1 cellular context compared by ENCODE assay signal in the genomic region with DNA sequence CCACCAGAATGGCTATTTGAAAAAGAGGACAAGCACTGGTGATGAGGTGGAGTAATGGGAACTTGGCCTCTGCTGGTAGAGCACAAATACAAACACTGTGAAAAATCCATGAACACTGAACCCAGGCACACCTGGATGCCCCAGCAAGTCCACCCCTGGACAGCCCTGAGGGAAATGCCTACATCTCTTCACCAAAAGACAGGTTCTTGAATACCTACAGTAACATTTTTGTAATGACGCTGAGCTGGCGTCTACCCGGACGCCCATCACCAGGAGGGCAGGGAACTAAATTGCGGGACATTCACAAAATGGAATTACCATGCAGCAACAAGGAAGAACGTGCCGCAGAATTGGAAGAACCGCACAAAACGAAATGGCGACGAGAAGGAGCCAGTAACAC.
TF ChIP-seq lines count a peak whose summit lies in the region.

No MANE protein-coding gene starts in this region.

TF ChIP-seq in IMR-90, 13 proteins besides CTCF, POLR2A, EP300 and RAD21:
- TF ChIP-seq, protein P1, sequence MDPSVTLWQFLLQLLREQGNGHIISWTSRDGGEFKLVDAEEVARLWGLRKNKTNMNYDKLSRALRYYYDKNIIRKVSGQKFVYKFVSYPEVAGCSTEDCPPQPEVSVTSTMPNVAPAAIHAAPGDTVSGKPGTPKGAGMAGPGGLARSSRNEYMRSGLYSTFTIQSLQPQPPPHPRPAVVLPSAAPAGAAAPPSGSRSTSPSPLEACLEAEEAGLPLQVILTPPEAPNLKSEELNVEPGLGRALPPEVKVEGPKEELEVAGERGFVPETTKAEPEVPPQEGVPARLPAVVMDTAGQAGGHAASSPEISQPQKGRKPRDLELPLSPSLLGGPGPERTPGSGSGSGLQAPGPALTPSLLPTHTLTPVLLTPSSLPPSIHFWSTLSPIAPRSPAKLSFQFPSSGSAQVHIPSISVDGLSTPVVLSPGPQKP (IDR thresholded peaks at IDR 0.05; ENCODE audit: borderline replicate concordance, low read depth, low read length), result no peak
- no peak for TF ChIP-seq RFX5 (IDR thresholded peaks at IDR 0.05; ENCODE audit: low read depth, low read length)
- TF ChIP-seq NFE2L2 (IDR thresholded peaks at IDR 0.05; ENCODE audit: low read depth, low read length), result no peak
- TF ChIP-seq SMC3 (IDR thresholded peaks at IDR 0.05; ENCODE audit: low read depth, low read length), result no peak
- no peak for TF ChIP-seq MAFK (IDR thresholded peaks at IDR 0.05; ENCODE audit: low read depth, low read length)
- no peak for TF ChIP-seq MXI1 (IDR thresholded peaks at IDR 0.05; ENCODE audit: borderline replicate concordance, low read depth, low read length)
- TF ChIP-seq CHD1 (IDR thresholded peaks at IDR 0.05; ENCODE audit: low read depth, low read length), result no peak
- TF ChIP-seq BHLHE40 (IDR thresholded peaks at IDR 0.05; ENCODE audit: low read depth, low read length), result no peak
- TF ChIP-seq, protein P2, sequence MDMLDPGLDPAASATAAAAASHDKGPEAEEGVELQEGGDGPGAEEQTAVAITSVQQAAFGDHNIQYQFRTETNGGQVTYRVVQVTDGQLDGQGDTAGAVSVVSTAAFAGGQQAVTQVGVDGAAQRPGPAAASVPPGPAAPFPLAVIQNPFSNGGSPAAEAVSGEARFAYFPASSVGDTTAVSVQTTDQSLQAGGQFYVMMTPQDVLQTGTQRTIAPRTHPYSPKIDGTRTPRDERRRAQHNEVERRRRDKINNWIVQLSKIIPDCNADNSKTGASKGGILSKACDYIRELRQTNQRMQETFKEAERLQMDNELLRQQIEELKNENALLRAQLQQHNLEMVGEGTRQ (IDR thresholded peaks at IDR 0.05; ENCODE audit: low read depth, low read length), result no peak
- no peak for TF ChIP-seq MAZ (IDR thresholded peaks at IDR 0.05; ENCODE audit: borderline replicate concordance, low read depth, low read length)
- TF ChIP-seq RCOR1 (IDR thresholded peaks at IDR 0.05; ENCODE audit: insufficient replicate concordance, low read length), result no peak
- TF ChIP-seq FOS (IDR thresholded peaks at IDR 0.05; ENCODE audit: low read depth, low read length), result no peak
- TF ChIP-seq CEBPB (IDR thresholded peaks at IDR 0.05; ENCODE audit: low read depth, low read length), result no peak
